Comparison of ENCODE assay signal across 15 cellular contexts in genomic region chr11:87331273-87331672, GRCh38.
A peak's percentile ranks its signal among the peaks of the same experiment; 100 is the strongest.
DNase-seq lines count a peak whose midpoint lies in the region; ATAC-seq and TF ChIP-seq lines count a peak whose summit lies in the region.
"Had no signal": no experiment of that assay in that cellular context is flagged by ENCODE, and none has a peak within 500 bp of the region (broad histone marks: within the 10 kb centered on the region; RNA-seq: fewer than 3 reads in every experiment).

No MANE protein-coding gene starts in this region.

- H3K27me3 Mint-ChIP-seq in activated naive CD8-positive, alpha-beta T cell treated with anti-CD3 and anti-CD28 coated beads, Interleukin-2, amount 50 U/mL, for 24 hours = no peaks in the 10 kb centered on the region

- TF ChIP-seq CTCF in left ventricle myocardium inferior (IDR thresholded peaks at IDR 0.05; ENCODE audit: borderline replicate concordance) (no peak), psoas muscle (IDR thresholded peaks at IDR 0.05) (no peak)

- WGBS in psoas muscle, 3 donors = 72 to 74% (median 74%) methylated on average over 6 of the region's 6 CpGs

- H3K9me3 ChIP-seq in left ventricle myocardium inferior (replicated peaks) (peaks cover 12% of the 10 kb centered on the region), psoas muscle (peaks cover 3% of the 10 kb centered on the region)
- H3K9me3 ChIP-seq: BLaER1 had no signal

- H3K9me3 Mint-ChIP-seq in activated naive CD8-positive, alpha-beta T cell treated with anti-CD3 and anti-CD28 coated beads, Interleukin-2, amount 50 U/mL, for 24 hours = peaks cover 7% of the 10 kb centered on the region
- H3K9me3 Mint-ChIP-seq in activated naive CD4-positive, alpha-beta T cell treated with anti-CD3 and anti-CD28 coated beads, Interleukin-2, amount 50 U/mL, for 72 hours = peaks cover 0 to 4% of the 10 kb centered on the region in 2 donors

- intact Hi-C loops in Right ventricle myocardium inferior (cut with DNase I) (no loop called here), cardiac septum (cut with DNase I) (no loop called here), left ventricle myocardium inferior (cut with micrococcal nuclease) (no loop called here), psoas muscle (cut with DNase I) (no loop called here)

- H3K4me3 ChIP-seq in left ventricle myocardium inferior (no peak overlapping the region), psoas muscle (no peak overlapping the region)
- H3K4me3 ChIP-seq: BLaER1 had no signal

- H3K36me3 Mint-ChIP-seq in activated naive CD8-positive, alpha-beta T cell treated with anti-CD3 and anti-CD28 coated beads, Interleukin-2, amount 50 U/mL, for 24 hours (ENCODE audit: low read depth) = peaks cover 9% of the 10 kb centered on the region
- peaks cover 6 to 20% of the 10 kb centered on the region in 2 donors for H3K36me3 Mint-ChIP-seq in activated naive CD4-positive, alpha-beta T cell treated with anti-CD3 and anti-CD28 coated beads, Interleukin-2, amount 50 U/mL, for 72 hours

- no peak overlapping the region for H3K4me3 Mint-ChIP-seq in activated naive CD8-positive, alpha-beta T cell treated with anti-CD3 and anti-CD28 coated beads, Interleukin-2, amount 50 U/mL, for 24 hours
- H3K4me3 Mint-ChIP-seq: CD8-positive, alpha-beta T cell had no signal

- H3K36me3 ChIP-seq in left ventricle myocardium inferior (peaks cover 13% of the 10 kb centered on the region), psoas muscle (ENCODE audit: insufficient read depth in 1 of 2, low read depth in 1 of 2) (no peaks in the 10 kb centered on the region)
- H3K36me3 ChIP-seq: BLaER1 had no signal

- H3K4me1 ChIP-seq in left ventricle myocardium inferior (peaks cover 12% of the 10 kb centered on the region), psoas muscle (no peaks in the 10 kb centered on the region)
- H3K4me1 ChIP-seq: BLaER1 had no signal

- ATAC-seq in Right ventricle myocardium inferior = peak; percentile 88
- peak in 3 of 4 donors; percentile 31 to 64 (median 46) for ATAC-seq in psoas muscle
- ATAC-seq in GM21360 (IDR thresholded peaks at IDR 0.05; ENCODE audit: unreplicated experiment) = no peak
- no peak for ATAC-seq in activated naive CD8-positive, alpha-beta T cell treated with anti-CD3 and anti-CD28 coated beads, Interleukin-2, amount 50 U/mL, for 24 hours
- ATAC-seq in activated naive CD4-positive, alpha-beta T cell treated with anti-CD3 and anti-CD28 coated beads, Interleukin-2, amount 50 U/mL, for 72 hours = no peak
- ATAC-seq: CD8-positive, alpha-beta T cell; HCT116 had no signal

- DNase-seq in Right ventricle myocardium inferior (ENCODE audit: missing footprints) (no peak), cardiac septum (ENCODE audit: low spot score) (no peak), left ventricle myocardium inferior (no peak), psoas muscle (no peak)
- no peak for DNase-seq in activated naive CD8-positive, alpha-beta T cell treated with anti-CD3 and anti-CD28 coated beads, Interleukin-2, amount 50 U/mL, for 24 hours
- DNase-seq in activated naive CD4-positive, alpha-beta T cell treated with anti-CD3 and anti-CD28 coated beads, Interleukin-2, amount 50 U/mL, for 72 hours (ENCODE audit: low spot score in 2 of 2) = no peak
- no peak for DNase-seq in stimulated activated CD4-positive, alpha-beta T cell treated with anti-CD3 and anti-CD28 coated beads, Interleukin-2, amount 100 ng/mL, for 48 hours
- DNase-seq: CD8-positive, alpha-beta T cell; NCI-H1930; NCI-H774; RPMI8226 had no signal

- no peaks in the 10 kb centered on the region for H3K4me1 Mint-ChIP-seq in activated naive CD8-positive, alpha-beta T cell treated with anti-CD3 and anti-CD28 coated beads, Interleukin-2, amount 50 U/mL, for 24 hours

- peak overlapping the region; percentile 71 for H3K27ac ChIP-seq in left ventricle myocardium inferior (replicated peaks)
- H3K27ac ChIP-seq in psoas muscle = no peak overlapping the region
- H3K27ac ChIP-seq: BLaER1, HL-60 had no signal

- no peaks in the 10 kb centered on the region for H3K27me3 ChIP-seq in left ventricle myocardium inferior (ENCODE audit: low read depth)
- H3K27me3 ChIP-seq in psoas muscle (ENCODE audit: insufficient read depth in 3 of 3, low read length in 2 of 3) = no peaks in the 10 kb centered on the region
- H3K27me3 ChIP-seq: BLaER1 had no signal

- H3K27ac Mint-ChIP-seq in activated naive CD8-positive, alpha-beta T cell treated with anti-CD3 and anti-CD28 coated beads, Interleukin-2, amount 50 U/mL, for 24 hours = no peak overlapping the region
- no peak overlapping the region for H3K27ac Mint-ChIP-seq in activated naive CD4-positive, alpha-beta T cell treated with anti-CD3 and anti-CD28 coated beads, Interleukin-2, amount 50 U/mL, for 72 hours
- H3K27ac Mint-ChIP-seq: CD8-positive, alpha-beta T cell had no signal

Comparison
In these comparisons a context has a peak if more than half of its experiments do, and no peak if none do; other contexts are left out.
1. ATAC-seq: peak in Right ventricle myocardium inferior (single experiment) and psoas muscle (3 of 4); none in GM21360 (single experiment), activated naive CD8-positive, alpha-beta T cell treated with anti-CD3 and anti-CD28 coated beads, Interleukin-2, amount 50 U/mL, for 24 hours (single experiment) and activated naive CD4-positive, alpha-beta T cell treated with anti-CD3 and anti-CD28 coated beads, Interleukin-2, amount 50 U/mL, for 72 hours (0 of 2).